In the genomic region with DNA sequence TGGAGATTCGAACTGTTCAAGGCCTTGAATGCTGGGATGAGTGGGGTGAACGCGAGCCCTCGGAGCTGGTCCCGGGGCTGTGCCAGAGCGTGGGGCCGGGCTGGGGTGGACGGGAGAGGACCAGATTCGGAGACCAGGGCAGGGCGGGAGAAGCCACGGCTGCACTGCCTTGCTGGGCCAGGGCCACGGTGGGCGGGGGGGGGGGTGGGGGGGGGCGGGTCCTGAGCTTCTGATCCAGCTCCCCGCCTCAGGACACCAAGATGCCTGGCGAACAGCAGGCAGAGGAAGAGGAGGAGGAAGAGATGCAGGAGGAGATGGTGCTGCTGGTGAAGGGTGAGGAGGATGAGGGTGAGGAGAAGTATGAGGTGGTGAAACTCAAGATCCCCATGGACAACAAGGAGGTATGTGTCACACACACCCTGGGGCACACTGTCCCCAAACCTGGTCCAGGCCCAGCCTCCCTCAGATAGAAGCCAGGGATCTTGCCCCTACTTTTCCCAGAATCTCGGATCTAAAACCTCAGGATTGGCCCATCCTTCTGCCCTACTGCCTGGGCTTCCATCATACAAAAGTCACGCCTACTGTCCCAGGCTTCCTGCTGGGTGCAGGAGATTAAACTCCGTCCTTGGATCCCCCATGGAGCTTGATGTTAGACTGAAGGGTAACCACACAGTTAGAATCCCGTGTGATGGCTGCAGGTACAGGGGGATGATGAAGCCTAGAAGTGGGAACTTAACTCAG, we compare ENCODE assay signal across 1 cellular context.
TF ChIP-seq lines count a peak whose summit lies in the region.

No MANE protein-coding gene starts in this region.

TF ChIP-seq in K562, 482 proteins besides CTCF, POLR2A, EP300 and RAD21:
- no peak for TF ChIP-seq TRIM24 (IDR thresholded peaks at IDR 0.05)
- TF ChIP-seq, protein P1, sequence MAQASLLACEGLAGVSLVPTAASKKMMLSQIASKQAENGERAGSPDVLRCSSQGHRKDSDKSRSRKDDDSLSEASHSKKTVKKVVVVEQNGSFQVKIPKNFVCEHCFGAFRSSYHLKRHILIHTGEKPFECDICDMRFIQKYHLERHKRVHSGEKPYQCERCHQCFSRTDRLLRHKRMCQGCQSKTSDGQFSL (CRISPR knock-in tag; IDR thresholded peaks at IDR 0.05), result peak; percentile 76; the same call in 1 of the 2 replicates
- TF ChIP-seq, protein P1 (tag; IDR thresholded peaks at IDR 0.05), result peak in 1 of 2 experiments; percentile 84; a peak in 2 of 4 replicates
- TF ChIP-seq ZNF316 (IDR thresholded peaks at IDR 0.05), result no peak
- TF ChIP-seq ZNF23 (CRISPR knock-in tag; IDR thresholded peaks at IDR 0.05), result no peak
- TF ChIP-seq XRCC5 (IDR thresholded peaks at IDR 0.05; ENCODE audit: low read depth, low read length), result 0 out of 2 replicates have a peak, but pooled peaks have one; percentile 1
- no peak for TF ChIP-seq CBX3 (IDR thresholded peaks at IDR 0.05; ENCODE audit: borderline replicate concordance in 1 of 2, low read length in 2 of 2)
- TF ChIP-seq, protein P2, sequence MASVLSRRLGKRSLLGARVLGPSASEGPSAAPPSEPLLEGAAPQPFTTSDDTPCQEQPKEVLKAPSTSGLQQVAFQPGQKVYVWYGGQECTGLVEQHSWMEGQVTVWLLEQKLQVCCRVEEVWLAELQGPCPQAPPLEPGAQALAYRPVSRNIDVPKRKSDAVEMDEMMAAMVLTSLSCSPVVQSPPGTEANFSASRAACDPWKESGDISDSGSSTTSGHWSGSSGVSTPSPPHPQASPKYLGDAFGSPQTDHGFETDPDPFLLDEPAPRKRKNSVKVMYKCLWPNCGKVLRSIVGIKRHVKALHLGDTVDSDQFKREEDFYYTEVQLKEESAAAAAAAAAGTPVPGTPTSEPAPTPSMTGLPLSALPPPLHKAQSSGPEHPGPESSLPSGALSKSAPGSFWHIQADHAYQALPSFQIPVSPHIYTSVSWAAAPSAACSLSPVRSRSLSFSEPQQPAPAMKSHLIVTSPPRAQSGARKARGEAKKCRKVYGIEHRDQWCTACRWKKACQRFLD (CRISPR knock-in tag; IDR thresholded peaks at IDR 0.05), result 0 out of 2 replicates have a peak, but pooled peaks have one; percentile 0
- no peak for TF ChIP-seq HDAC6 (IDR thresholded peaks at IDR 0.05; ENCODE audit: low read depth, low read length)
- TF ChIP-seq, protein P3, sequence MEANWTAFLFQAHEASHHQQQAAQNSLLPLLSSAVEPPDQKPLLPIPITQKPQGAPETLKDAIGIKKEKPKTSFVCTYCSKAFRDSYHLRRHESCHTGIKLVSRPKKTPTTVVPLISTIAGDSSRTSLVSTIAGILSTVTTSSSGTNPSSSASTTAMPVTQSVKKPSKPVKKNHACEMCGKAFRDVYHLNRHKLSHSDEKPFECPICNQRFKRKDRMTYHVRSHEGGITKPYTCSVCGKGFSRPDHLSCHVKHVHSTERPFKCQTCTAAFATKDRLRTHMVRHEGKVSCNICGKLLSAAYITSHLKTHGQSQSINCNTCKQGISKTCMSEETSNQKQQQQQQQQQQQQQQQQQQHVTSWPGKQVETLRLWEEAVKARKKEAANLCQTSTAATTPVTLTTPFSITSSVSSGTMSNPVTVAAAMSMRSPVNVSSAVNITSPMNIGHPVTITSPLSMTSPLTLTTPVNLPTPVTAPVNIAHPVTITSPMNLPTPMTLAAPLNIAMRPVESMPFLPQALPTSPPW (CRISPR knock-in tag; IDR thresholded peaks at IDR 0.05), result peak; percentile 65
- TF ChIP-seq PML (IDR thresholded peaks at IDR 0.05; ENCODE audit: low read length), result no peak
- TF ChIP-seq ESRRB (CRISPR knock-in tag; IDR thresholded peaks at IDR 0.05; ENCODE audit: borderline replicate concordance), result no peak
- 0 out of 2 replicates have a peak, but pooled peaks have one; percentile 0 for TF ChIP-seq FOSL1 (tag; conservative IDR thresholded peaks at IDR 0.05)
- no peak for TF ChIP-seq GTF2E2 (tag; IDR thresholded peaks at IDR 0.05)
- TF ChIP-seq ZNF197 (CRISPR knock-in tag; IDR thresholded peaks at IDR 0.05; ENCODE audit: low read depth), result no peak
